ENCODE assay signal across 1 cellular context in genomic region chr14:54437954-54438353, GRCh38.
TF ChIP-seq lines count a peak whose summit lies in the region.

No MANE protein-coding gene starts in this region.

TF ChIP-seq in HEK293, 187 proteins besides CTCF, POLR2A, EP300 and RAD21:
- TF ChIP-seq, protein P1, sequence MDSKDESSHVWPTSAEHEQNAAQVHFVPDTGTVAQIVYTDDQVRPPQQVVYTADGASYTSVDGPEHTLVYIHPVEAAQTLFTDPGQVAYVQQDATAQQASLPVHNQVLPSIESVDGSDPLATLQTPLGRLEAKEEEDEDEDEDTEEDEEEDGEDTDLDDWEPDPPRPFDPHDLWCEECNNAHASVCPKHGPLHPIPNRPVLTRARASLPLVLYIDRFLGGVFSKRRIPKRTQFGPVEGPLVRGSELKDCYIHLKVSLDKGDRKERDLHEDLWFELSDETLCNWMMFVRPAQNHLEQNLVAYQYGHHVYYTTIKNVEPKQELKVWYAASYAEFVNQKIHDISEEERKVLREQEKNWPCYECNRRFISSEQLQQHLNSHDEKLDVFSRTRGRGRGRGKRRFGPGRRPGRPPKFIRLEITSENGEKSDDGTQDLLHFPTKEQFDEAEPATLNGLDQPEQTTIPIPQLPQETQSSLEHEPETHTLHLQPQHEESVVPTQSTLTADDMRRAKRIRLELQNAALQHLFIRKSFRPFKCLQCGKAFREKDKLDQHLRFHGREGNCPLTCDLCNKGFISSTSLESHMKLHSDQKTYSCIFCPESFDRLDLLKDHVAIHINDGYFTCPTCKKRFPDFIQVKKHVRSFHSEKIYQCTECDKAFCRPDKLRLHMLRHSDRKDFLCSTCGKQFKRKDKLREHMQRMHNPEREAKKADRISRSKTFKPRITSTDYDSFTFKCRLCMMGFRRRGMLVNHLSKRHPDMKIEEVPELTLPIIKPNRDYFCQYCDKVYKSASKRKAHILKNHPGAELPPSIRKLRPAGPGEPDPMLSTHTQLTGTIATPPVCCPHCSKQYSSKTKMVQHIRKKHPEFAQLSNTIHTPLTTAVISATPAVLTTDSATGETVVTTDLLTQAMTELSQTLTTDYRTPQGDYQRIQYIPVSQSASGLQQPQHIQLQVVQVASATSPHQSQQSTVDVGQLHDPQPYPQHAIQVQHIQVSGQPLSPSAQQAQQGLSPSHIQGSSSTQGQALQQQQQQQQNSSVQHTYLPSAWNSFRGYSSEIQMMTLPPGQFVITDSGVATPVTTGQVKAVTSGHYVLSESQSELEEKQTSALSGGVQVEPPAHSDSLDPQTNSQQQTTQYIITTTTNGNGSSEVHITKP (tag by site-specific recombination; IDR thresholded peaks at IDR 0.05): peak; percentile 74
- peak; percentile 52; the same call in 1 of the 2 replicates for TF ChIP-seq ZNF394 (tag by site-specific recombination; IDR thresholded peaks at IDR 0.05; ENCODE audit: borderline replicate concordance)
